8 cellular contexts compared by ENCODE assay signal in the genomic region with DNA sequence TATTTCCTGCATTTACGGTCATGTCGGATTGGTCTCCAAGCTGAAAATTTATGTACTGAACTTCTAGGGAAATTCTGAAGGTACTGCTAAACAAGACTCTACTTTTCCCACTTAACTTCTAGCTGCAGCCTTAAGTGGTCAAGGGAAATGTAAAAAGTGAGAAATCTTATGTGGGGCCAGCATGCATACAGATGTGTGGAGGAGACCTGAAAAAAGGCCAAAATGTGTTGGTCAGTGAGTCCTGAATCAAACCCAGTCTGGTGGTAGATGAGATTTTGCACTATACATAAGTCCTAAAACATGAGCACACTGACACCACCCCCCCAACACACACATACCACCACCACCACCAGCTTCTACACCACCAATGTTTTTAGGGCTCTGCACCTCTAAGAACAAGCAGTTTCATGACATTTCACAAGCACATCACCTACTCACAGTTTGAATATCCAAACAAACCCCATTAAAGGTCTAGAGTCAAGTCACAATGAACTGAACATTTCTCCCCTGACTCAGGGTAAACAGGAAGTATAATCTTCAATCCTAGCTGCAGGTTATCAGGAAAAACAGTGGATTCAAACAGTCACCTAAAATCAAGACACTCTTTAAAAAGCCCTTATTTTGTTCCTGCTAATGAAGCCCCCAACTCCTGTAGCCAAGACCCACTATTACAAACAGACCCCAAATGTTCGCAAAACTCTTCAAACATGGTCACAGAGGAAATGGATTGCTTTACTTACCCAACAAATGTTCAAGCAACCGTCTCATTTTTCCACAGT.
DNase-seq lines count a peak whose midpoint lies in the region; TF ChIP-seq lines count a peak whose summit lies in the region.

No MANE protein-coding gene starts in this region.

- CTCF ChIA-PET in RWPE1 (lab: Yijun Ruan, JAX) = interaction anchor here (0.7 to 2.6 kb wide), 2 partner anchors 25 to 29 kb away, joined by 3 to 13 read pairs; no protein-coding TSS in a partner anchor

- no peaks in the 10 kb centered on the region for H3K9me3 ChIP-seq in HAP-1

- POLR2A ChIA-PET in RWPE1 (lab: Yijun Ruan, JAX; ENCODE audit: low non-redundant PET) = no interaction called here

- in situ Hi-C loops in HAP-1 (cut with MboI; ENCODE audit: low sequenced_read_pairs) = no loop called here

- no peaks in the 10 kb centered on the region for H3K27me3 ChIP-seq in HAP-1 (ENCODE audit: low read depth)

- peaks cover 88% of the 10 kb centered on the region for H3K4me1 ChIP-seq in HAP-1

- H3K4me3 ChIP-seq in HAP-1 = peak overlapping the region; percentile 32
- peak overlapping the region; percentile 54 for H3K4me3 ChIP-seq in skeletal muscle cell (ENCODE audit: low read depth, low read length)

- TF ChIP-seq CTCF in RWPE1 (conservative IDR thresholded peaks at IDR 0.05; ENCODE audit: low read depth) = no peak

- no peak overlapping the region for H3K27ac ChIP-seq in RWPE1
- H3K27ac ChIP-seq in epithelial cell of prostate = peak overlapping the region; percentile 100

- H3K36me3 ChIP-seq in HAP-1 (replicated peaks) = no peaks in the 10 kb centered on the region; the same call in 1 of the 2 replicates

- DNase-seq in HAP-1 (ENCODE audit: low spot score in 2 of 2) (no peak), RWPE1 (ENCODE audit: low spot score) (peak; percentile 42), epithelial cell of prostate (ENCODE audit: low read depth, low spot score) (no peak), skeletal muscle cell (ENCODE audit: low read depth) (no peak), epidermal melanocyte (ENCODE audit: insufficient read length, low spot score) (no peak), NOMO-1 treated with dmso at 0.1 percent for 144 hours (lab: John Stamatoyannopoulos, UW; ENCODE audit: unreplicated experiment) (no peak), NCI-H2196 treated with DMSO at 0.1 percent for 48 hours (lab: John Stamatoyannopoulos, UW; ENCODE audit: unreplicated experiment) (no peak)
- no peak for DNase-seq in central memory CD4-positive, alpha-beta T cell
